Comparison of ENCODE assay signal across 14 cellular contexts in the genomic region with DNA sequence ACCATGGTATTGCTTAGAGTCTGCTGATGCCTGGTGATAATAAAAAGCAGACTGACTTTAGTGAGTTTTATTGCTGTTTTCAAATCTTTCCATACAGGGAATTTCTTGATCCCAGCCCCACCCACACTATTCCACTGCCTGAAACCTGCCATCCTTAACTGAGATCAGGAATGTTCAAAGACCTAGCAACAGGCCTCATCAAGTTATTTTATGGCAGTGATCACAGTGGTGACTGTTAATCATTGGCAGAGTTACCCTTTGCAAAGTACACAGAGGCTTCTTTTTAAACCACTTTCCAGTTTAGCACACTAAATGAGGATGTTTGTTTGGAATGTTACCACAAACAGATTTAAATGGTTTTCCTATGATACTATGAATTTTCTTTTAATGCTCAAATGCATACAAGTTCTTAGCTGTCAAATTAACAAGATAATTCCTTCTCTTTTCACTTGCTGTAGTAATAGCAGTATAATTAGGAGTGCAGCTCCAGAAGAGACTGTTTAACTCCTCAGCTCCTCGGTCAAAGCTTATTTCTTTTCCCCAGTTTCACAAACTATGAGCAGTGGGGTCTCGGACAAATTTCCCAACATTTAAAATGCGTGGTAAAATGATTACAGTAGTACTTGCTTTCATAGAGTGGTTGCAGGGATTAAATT.
DNase-seq lines count a peak whose midpoint lies in the region; ATAC-seq, FAIRE-seq and TF ChIP-seq lines count a peak whose summit lies in the region.
"Had no signal": no experiment of that assay in that cellular context is flagged by ENCODE, and none has a peak within 500 bp of the region (broad histone marks: within the 10 kb centered on the region; RNA-seq: fewer than 3 reads in every experiment).

No MANE protein-coding gene starts in this region.

- H3K36me3 Mint-ChIP-seq in Caco-2 (ENCODE audit: insufficient read depth, unreplicated experiment), result no peaks in the 10 kb centered on the region
- H3K36me3 Mint-ChIP-seq in progenitor cell of endocrine pancreas (ENCODE audit: insufficient read depth), result no peaks in the 10 kb centered on the region
- H3K36me3 Mint-ChIP-seq: immature natural killer cell had no signal

- FAIRE-seq in RCC 7860 (lab: Jason Lieb, UNC) (peak; percentile 89), kidney (lab: Jason Lieb, UNC) (peak; percentile 94)

- H3K27me3 Mint-ChIP-seq in Caco-2 (ENCODE audit: insufficient read depth, unreplicated experiment) (no peaks in the 10 kb centered on the region), progenitor cell of endocrine pancreas (no peaks in the 10 kb centered on the region)
- H3K27me3 Mint-ChIP-seq: dendritic cell treated with granulocyte-macrophage colony-stimulating factor and Interleukin-4, amounts not matched to agents 40 ng/mL and 50 ng/mL, for 4 days had no signal

- H3K4me1 Mint-ChIP-seq in Caco-2 (ENCODE audit: low read depth, unreplicated experiment) (peaks cover 32% of the 10 kb centered on the region), progenitor cell of endocrine pancreas (ENCODE audit: low read depth) (peaks cover 32% of the 10 kb centered on the region)
- H3K4me1 Mint-ChIP-seq: H9, immature natural killer cell had no signal

- H3K4me3 Mint-ChIP-seq in Caco-2 (ENCODE audit: unreplicated experiment) (peak overlapping the region; percentile 67), progenitor cell of endocrine pancreas (ENCODE audit: low read depth) (peak overlapping the region; percentile 47)
- H3K4me3 Mint-ChIP-seq: dendritic cell treated with granulocyte-macrophage colony-stimulating factor and Interleukin-4, amounts not matched to agents 40 ng/mL and 50 ng/mL, for 4 days; H9; immature natural killer cell had no signal

- intact Hi-C loops in Caco-2 (cut with micrococcal nuclease; ENCODE audit: unreplicated experiment) (loop anchor here (1.0 kb wide), 3 partner anchors 21 to 69 kb away; a partner anchor contains a TSS), kidney (cut with DNase I) (no loop called here)

- H3K27me3 ChIP-seq in Caco-2 (replicated peaks; ENCODE audit: control insufficient read depth, insufficient read depth, low read length), result no peaks in the 10 kb centered on the region

- no peaks in the 10 kb centered on the region for H3K9me3 Mint-ChIP-seq in Caco-2 (ENCODE audit: unreplicated experiment)
- H3K9me3 Mint-ChIP-seq in progenitor cell of endocrine pancreas (ENCODE audit: low read depth), result no peaks in the 10 kb centered on the region
- H3K9me3 Mint-ChIP-seq: dendritic cell treated with granulocyte-macrophage colony-stimulating factor and Interleukin-4, amounts not matched to agents 40 ng/mL and 50 ng/mL, for 4 days; immature natural killer cell had no signal

- H3K9me3 ChIP-seq in Caco-2 (no peaks in the 10 kb centered on the region), kidney (ENCODE audit: control insufficient read depth in 1 of 2, low read length in 2 of 2) (no peaks in the 10 kb centered on the region)

- no peak for ATAC-seq in HG03460 (IDR thresholded peaks at IDR 0.05; ENCODE audit: unreplicated experiment)
- no peak for ATAC-seq in HG02759 (IDR thresholded peaks at IDR 0.05; ENCODE audit: unreplicated experiment)

- no peak overlapping the region for H3K9ac ChIP-seq in kidney (ENCODE audit: low read length in 2 of 2)

- peak overlapping the region; percentile 59 to 69 for H3K27ac ChIP-seq in kidney (ENCODE audit: low read depth in 2 of 2, low read length in 2 of 2)

- H3K4me1 ChIP-seq in Caco-2, result peaks cover 34% of the 10 kb centered on the region
- no peaks in the 10 kb centered on the region for H3K4me1 ChIP-seq in kidney (ENCODE audit: control insufficient read depth in 1 of 2, insufficient read depth in 1 of 2, low read depth in 1 of 2, low read length in 2 of 2)

- H3K4me3 ChIP-seq in Caco-2 (ENCODE audit: low read depth, low read length) (peak overlapping the region; percentile 5; the same call in 1 of the 2 replicates), kidney (ENCODE audit: low read length in 2 of 2) (peak overlapping the region; percentile 9 to 45)

- CTCF ChIA-PET in Caco-2 (lab: Charles Lee), result interaction anchor here (0.6 kb wide), 1 partner anchor 76 kb away, joined by 4 read pairs; no protein-coding TSS in a partner anchor

- DNase-seq in Caco-2 (peak; percentile 72 to 78), RCC 7860 (ENCODE audit: low spot score) (peak; percentile 60), kidney (no peak), progenitor cell of endocrine pancreas (ENCODE audit: low spot score, unreplicated experiment) (no peak), SHP77 (lab: John Stamatoyannopoulos, UW) (no peak), NCI-H1092 (lab: John Stamatoyannopoulos, UW) (no peak)
- DNase-seq: activated CD4-positive, alpha-beta T cell treated with anti-CD3 and anti-CD28 coated beads for 1 hour; foreskin fibroblast; H9; immature natural killer cell; NCI-H2171 treated with DMSO at 0.1 percent for 48 hours had no signal

- no TSS peak for BruUV-seq in Caco-2 (replicated peaks; lab: Mats Ljungman, UMichigan)

- H3K36me3 ChIP-seq in Caco-2 (ENCODE audit: control insufficient read depth, insufficient read depth, low read length) (no peaks in the 10 kb centered on the region), kidney (ENCODE audit: control insufficient read depth in 1 of 2, insufficient read depth in 2 of 2, low read length in 2 of 2) (no peaks in the 10 kb centered on the region)

- TF ChIP-seq CTCF in Caco-2 (IDR thresholded peaks at IDR 0.05; ENCODE audit: insufficient read depth in 1 of 2, low read depth in 1 of 2, low read length in 1 of 2, severe bottlenecking in 1 of 2, unreplicated experiment in 1 of 2) (no peak), kidney (IDR thresholded peaks at IDR 0.05; ENCODE audit: borderline replicate concordance, extremely low read depth, insufficient read depth) (no peak), progenitor cell of endocrine pancreas (IDR thresholded peaks at IDR 0.05; ENCODE audit: unreplicated experiment) (no peak)

- POLR2A ChIA-PET in Caco-2 (lab: Charles Lee), result no interaction called here

- peak overlapping the region; percentile 95 for H3K27ac Mint-ChIP-seq in Caco-2 (ENCODE audit: unreplicated experiment)
- peak overlapping the region; percentile 93 for H3K27ac Mint-ChIP-seq in progenitor cell of endocrine pancreas
- H3K27ac Mint-ChIP-seq: dendritic cell treated with granulocyte-macrophage colony-stimulating factor and Interleukin-4, amounts not matched to agents 40 ng/mL and 50 ng/mL, for 4 days; H9; immature natural killer cell had no signal

Comparison
In these comparisons a context has a peak if more than half of its experiments do, and no peak if none do; other contexts are left out.
1. DNase-seq: peak in Caco-2 (2 of 2) and RCC 7860 (single experiment); none in kidney (single experiment), progenitor cell of endocrine pancreas (single experiment), SHP77 (0 of 2) and NCI-H1092 (single experiment).